In genomic region chr18:31507124-31507523, GRCh38 we compare ENCODE assay signal across 3 cellular contexts. TPM values are rescaled to one million over a fixed set of nuclear protein-coding genes. Genes with fewer than 3 reads are reported as not detected.
"Had no signal": no experiment of that assay in that cellular context is flagged by ENCODE, and none has a peak within 500 bp of the region (broad histone marks: within the 10 kb centered on the region; RNA-seq: fewer than 3 reads in every experiment).

No MANE protein-coding gene starts in this region.

RNA-seq across cellular contexts. Expression of gene DSG3, which starts 59.6 kb away (rescaled TPM):
- total RNA-seq: LHCN-M2, M059J, NCI-H460 had no signal
